20 cellular contexts compared by ENCODE assay signal in genomic region chr11:23732026-23732425, GRCh38.
DNase-seq lines count a peak whose midpoint lies in the region; FAIRE-seq and TF ChIP-seq lines count a peak whose summit lies in the region.
"Had no signal": no experiment of that assay in that cellular context is flagged by ENCODE, and none has a peak within 500 bp of the region (broad histone marks: within the 10 kb centered on the region; RNA-seq: fewer than 3 reads in every experiment).

No MANE protein-coding gene starts in this region.

- H4K5ac ChIP-seq in H9 (ENCODE audit: insufficient read length, low read depth, low read length): no peak overlapping the region

- WGBS in H9 (ENCODE audit: extremely low coverage, insufficient read length, low lambda C conversion rate): no CpG with 5 or more reads among the region's 7 CpGs
- 31% methylated on average over 7 of the region's 7 CpGs for WGBS in smooth muscle cell (ENCODE audit: low lambda C conversion rate)

- H2BK5ac ChIP-seq in H9 (ENCODE audit: insufficient read length, low read length): no peak overlapping the region

- FAIRE-seq in kidney (lab: Jason Lieb, UNC) (no peak), H54 (lab: Jason Lieb, UNC) (no peak)
- FAIRE-seq: frontal cortex, K562, small intestine had no signal

- peaks cover 4% of the 10 kb centered on the region in 2 experiments; a peak in 2 of 4 replicates for H3K4me1 Mint-ChIP-seq in H9

- H2BK20ac ChIP-seq in H9 (ENCODE audit: low read depth, low read length, poor library complexity, severe bottlenecking): no peak overlapping the region

- H3K4me3 ChIP-seq in smooth muscle cell (no peak overlapping the region), kidney (ENCODE audit: low read length in 2 of 2) (no peak overlapping the region), Peyer's patch (no peak overlapping the region)
- H3K4me3 ChIP-seq: BLaER1 treated with 17β-estradiol and CSF1 and Interleukin-3, amounts not matched to agents 10 nM and 100 nM; body of pancreas; K562; ovary had no signal

- H3K23me2 ChIP-seq in H9 (ENCODE audit: insufficient read length, low read depth, low read length, poor library complexity, severe bottlenecking): no peaks in the 10 kb centered on the region

- H3K4me1 ChIP-seq in H9 (ENCODE audit: insufficient read depth, low read length) (no peaks in the 10 kb centered on the region), smooth muscle cell (ENCODE audit: low read depth) (peaks cover 12% of the 10 kb centered on the region), kidney (ENCODE audit: control insufficient read depth in 1 of 2, insufficient read depth in 1 of 2, low read depth in 1 of 2, low read length in 2 of 2) (no peaks in the 10 kb centered on the region), Peyer's patch (no peaks in the 10 kb centered on the region)
- H3K4me1 ChIP-seq: BLaER1 treated with 17β-estradiol and CSF1 and Interleukin-3, amounts not matched to agents 10 nM and 100 nM; body of pancreas had no signal

- H3K79me1 ChIP-seq in H9 (ENCODE audit: insufficient read depth, low read depth, low read length, poor library complexity, severe bottlenecking): no peaks in the 10 kb centered on the region

- no peak overlapping the region for H3K14ac ChIP-seq in H9 (ENCODE audit: insufficient read depth, low read length)

- H3K56ac ChIP-seq in H9 (ENCODE audit: insufficient read length, low read depth, low read length): no peak overlapping the region

- no peak overlapping the region for H4K91ac ChIP-seq in H9 (ENCODE audit: insufficient read length, low read depth, low read length)

- H2BK120ac ChIP-seq in H9 (ENCODE audit: low read depth, low read length, poor library complexity, severe bottlenecking): no peak overlapping the region

- H3K9me3 Mint-ChIP-seq in H9: no peaks in the 10 kb centered on the region; a peak in 2 of 5 replicates

- H4K8ac ChIP-seq in H9 (replicated peaks; ENCODE audit: insufficient read length, low read depth, low read length): no peak overlapping the region

- H3K4me3 Mint-ChIP-seq in H9: no peak overlapping the region
- H3K4me3 Mint-ChIP-seq: activated naive CD4-positive, alpha-beta T cell treated with anti-CD3 and anti-CD28 coated beads for 36 hours had no signal

- H4K20me1 ChIP-seq in H9 (ENCODE audit: control insufficient read depth, insufficient read depth, insufficient read length) (no peaks in the 10 kb centered on the region), smooth muscle cell (ENCODE audit: low read depth) (no peaks in the 10 kb centered on the region)
- H4K20me1 ChIP-seq: BLaER1 treated with 17β-estradiol and CSF1 and Interleukin-3, amounts not matched to agents 10 nM and 100 nM had no signal

- TF ChIP-seq POLR2A in Peyer's patch (IDR thresholded peaks at IDR 0.05) (no peak), H54 (IDR thresholded peaks at IDR 0.05; ENCODE audit: low read depth, low read length) (no peak)

- H3K79me2 ChIP-seq in H9 (ENCODE audit: insufficient read depth, low read length) (no peaks in the 10 kb centered on the region), smooth muscle cell (ENCODE audit: low read depth) (no peaks in the 10 kb centered on the region)

- H3K4me2 ChIP-seq in H9 (ENCODE audit: insufficient read depth, insufficient read length, low read length): no peak overlapping the region
- H3K4me2 ChIP-seq in smooth muscle cell: peak overlapping the region; percentile 65
- H3K4me2 ChIP-seq: BLaER1 treated with 17β-estradiol and CSF1 and Interleukin-3, amounts not matched to agents 10 nM and 100 nM had no signal

- no peak overlapping the region for H2BK15ac ChIP-seq in H9 (ENCODE audit: low read depth, low read length)

- intact Hi-C loops in kidney (cut with DNase I): no loop called here

- no peak overlapping the region for H2AFZ ChIP-seq in H9 (ENCODE audit: low read length)
- peak overlapping the region; percentile 93 for H2AFZ ChIP-seq in smooth muscle cell (ENCODE audit: low read depth)

- no peaks in the 10 kb centered on the region for H3K9me3 ChIP-seq in H9 (ENCODE audit: control insufficient read depth, low read depth, low read length)
- H3K9me3 ChIP-seq in smooth muscle cell (replicated peaks; ENCODE audit: low read depth): no peaks in the 10 kb centered on the region
- no peaks in the 10 kb centered on the region for H3K9me3 ChIP-seq in kidney (ENCODE audit: control insufficient read depth in 1 of 2, low read length in 2 of 2)
- H3K9me3 ChIP-seq in Peyer's patch: no peaks in the 10 kb centered on the region
- H3K9me3 ChIP-seq: body of pancreas, ovary had no signal

- no peak overlapping the region for H3K23ac ChIP-seq in H9 (ENCODE audit: insufficient read length, low read depth, low read length)

- H3K4ac ChIP-seq in H9 (ENCODE audit: low read depth, low read length): no peak overlapping the region

- TF ChIP-seq CTCF in H9 (conservative IDR thresholded peaks at IDR 0.05) (no peak), smooth muscle cell (IDR thresholded peaks at IDR 0.05; ENCODE audit: borderline replicate concordance, insufficient read depth, poor library complexity, severe bottlenecking) (no peak), kidney (IDR thresholded peaks at IDR 0.05; ENCODE audit: borderline replicate concordance, extremely low read depth, insufficient read depth) (no peak), Peyer's patch (IDR thresholded peaks at IDR 0.05) (no peak)

- H3K27me3 ChIP-seq in H9 (ENCODE audit: insufficient read depth, low read length) (no peaks in the 10 kb centered on the region), smooth muscle cell (ENCODE audit: low read depth) (no peaks in the 10 kb centered on the region), Peyer's patch (no peaks in the 10 kb centered on the region)
- H3K27me3 ChIP-seq: BLaER1 treated with 17β-estradiol and CSF1 and Interleukin-3, amounts not matched to agents 10 nM and 100 nM; body of pancreas; ovary had no signal

- peak overlapping the region in 2 of 3 experiments; percentile 24 to 52; a peak in 3 of 7 replicates for H3K27ac Mint-ChIP-seq in H9
- H3K27ac Mint-ChIP-seq: activated naive CD4-positive, alpha-beta T cell treated with anti-CD3 and anti-CD28 coated beads for 36 hours had no signal

- H3K36me3 ChIP-seq in smooth muscle cell (ENCODE audit: low read depth) (no peaks in the 10 kb centered on the region), kidney (ENCODE audit: control insufficient read depth in 1 of 2, insufficient read depth in 2 of 2, low read length in 2 of 2) (no peaks in the 10 kb centered on the region), Peyer's patch (no peaks in the 10 kb centered on the region)
- H3K36me3 ChIP-seq: BLaER1 treated with 17β-estradiol and CSF1 and Interleukin-3, amounts not matched to agents 10 nM and 100 nM; ovary had no signal

- H2BK12ac ChIP-seq in H9 (ENCODE audit: insufficient read length, low read depth, low read length): no peak overlapping the region

- H3F3A ChIP-seq in smooth muscle cell (ENCODE audit: low read depth): no peaks in the 10 kb centered on the region

- H3T11ph ChIP-seq in H9 (ENCODE audit: low read length): no peak overlapping the region

- H3K27ac ChIP-seq in H9 (ENCODE audit: insufficient read length, low read depth, low read length): no peak overlapping the region
- H3K27ac ChIP-seq in smooth muscle cell (ENCODE audit: low read depth): peak overlapping the region; percentile 48
- H3K27ac ChIP-seq in kidney (ENCODE audit: low read depth in 2 of 2, low read length in 2 of 2): no peak overlapping the region
- H3K27ac ChIP-seq in Peyer's patch: no peak overlapping the region
- H3K27ac ChIP-seq: BLaER1 treated with 17β-estradiol and CSF1 and Interleukin-3, amounts not matched to agents 10 nM and 100 nM; body of pancreas; ovary had no signal

- no peak overlapping the region for H3K18ac ChIP-seq in H9 (ENCODE audit: insufficient read length, low read depth, low read length)

- H3K9ac ChIP-seq in H9 (ENCODE audit: extremely low read depth, insufficient read length, low read length) (no peak overlapping the region), smooth muscle cell (ENCODE audit: low read depth) (no peak overlapping the region), kidney (ENCODE audit: low read length in 2 of 2) (no peak overlapping the region)
- H3K9ac ChIP-seq: BLaER1 treated with 17β-estradiol and CSF1 and Interleukin-3, amounts not matched to agents 10 nM and 100 nM had no signal

- H2AK5ac ChIP-seq in H9 (ENCODE audit: insufficient read length, low read length): no peak overlapping the region

- no peaks in the 10 kb centered on the region for H3K27me3 Mint-ChIP-seq in H9 (ENCODE audit: low read depth)

- DNase-seq in H9 (no peak), amniotic epithelial cell (ENCODE audit: low read depth) (peak; percentile 45), islet precursor cell (peak; percentile 74), smooth muscle cell (lab: John Stamatoyannopoulos, UW; ENCODE audit: unreplicated experiment) (no peak), kidney (no peak), Peyer's patch (no peak), H54 (ENCODE audit: insufficient read length, low spot score) (no peak)
- no peak for DNase-seq in activated CD4-positive, alpha-beta T cell treated with anti-CD3 and anti-CD28 coated beads for 4 hours
- DNase-seq: activated CD4-positive, alpha-beta T cell treated with anti-CD3 and anti-CD28 coated beads, Interleukin-2, amount 50 U/mL, for 48 hours; activated naive CD4-positive, alpha-beta T cell treated with anti-CD3 and anti-CD28 coated beads for 36 hours; activated T-cell treated with anti-CD3 and anti-CD28 coated beads, Interleukin-2, amount 50 U/mL, for 1 hour; body of pancreas; DMS 273 treated with DMSO at 0.1 percent for 48 hours; NCI-H2029; ovary; small intestine; SW 1271 had no signal

- peaks cover 0 to 2% (median 0%) of the 10 kb centered on the region in 3 experiments; a peak in 1 of 7 replicates for H3K36me3 Mint-ChIP-seq in H9 (ENCODE audit: insufficient read depth in 1 of 3, low read depth in 3 of 3)

Comparison
In these comparisons a context has a peak if more than half of its experiments do, and no peak if none do; other contexts are left out.
1. DNase-seq: peak in amniotic epithelial cell (single experiment) and islet precursor cell (single experiment); none in H9 (single experiment), smooth muscle cell (single experiment), activated CD4-positive, alpha-beta T cell treated with anti-CD3 and anti-CD28 coated beads for 4 hours (0 of 2), kidney (single experiment), Peyer's patch (0 of 3) and H54 (single experiment).